10 cellular contexts compared by ENCODE assay signal in genomic region chr21:43585924-43586411, GRCh38.
DNase-seq lines count a peak whose midpoint lies in the region; ATAC-seq and TF ChIP-seq lines count a peak whose summit lies in the region.
"Had no signal": no experiment of that assay in that cellular context is flagged by ENCODE, and none has a peak within 500 bp of the region (broad histone marks: within the 10 kb centered on the region; RNA-seq: fewer than 3 reads in every experiment).

No MANE protein-coding gene starts in this region.

- DNase-seq in NCI-H2029 treated with DMSO at 0.1 percent for 48 hours (lab: John Stamatoyannopoulos, UW) = peak; percentile 3
- no peak for DNase-seq in NCI-H2029 (lab: John Stamatoyannopoulos, UW)
- DNase-seq in brain pericyte (ENCODE audit: low read depth, low spot score) = peak; percentile 80
- peak in 1 of 2 donors; percentile 82 for DNase-seq in upper lobe of left lung
- DNase-seq in GDM1 (lab: John Stamatoyannopoulos, UW) = no peak
- no peak for DNase-seq in occipital lobe (lab: John Stamatoyannopoulos, UW)
- DNase-seq: activated naive CD8-positive, alpha-beta T cell treated with anti-CD3 and anti-CD28 coated beads, Interleukin-2, amount 50 U/mL, for 24 hours had no signal

- WGBS in upper lobe of left lung, 2 donors = 8 to 10% methylated on average over 9 of the region's 9 CpGs

- H3K27me3 ChIP-seq in layer of hippocampus (ENCODE audit: control insufficient read depth, insufficient read depth, low read length) = no peaks in the 10 kb centered on the region
- H3K27me3 ChIP-seq in upper lobe of left lung = no peaks in the 10 kb centered on the region
- H3K27me3 ChIP-seq: BLaER1 had no signal

- peak in 3 of 4 donors; percentile 73 to 96 (median 96) for TF ChIP-seq EP300 in upper lobe of left lung (IDR thresholded peaks at IDR 0.05)

- no peak overlapping the region for H3K4me3 ChIP-seq in upper lobe of left lung
- H3K4me3 ChIP-seq: BLaER1 had no signal

- peaks cover 17 to 25% (median 17%) of the 10 kb centered on the region in 4 donors for H3K4me1 ChIP-seq in upper lobe of left lung
- H3K4me1 ChIP-seq: BLaER1 had no signal

- TF ChIP-seq POLR2A in upper lobe of left lung (IDR thresholded peaks at IDR 0.05) = no peak

- peak; percentile 96 to 97 for ATAC-seq in upper lobe of left lung (ENCODE audit: low FRiP score in 2 of 2)
- ATAC-seq in GM18502 (IDR thresholded peaks at IDR 0.05; ENCODE audit: poor library complexity, unreplicated experiment) = no peak
- ATAC-seq: activated naive CD8-positive, alpha-beta T cell treated with anti-CD3 and anti-CD28 coated beads, Interleukin-2, amount 50 U/mL, for 24 hours had no signal

- no peaks in the 10 kb centered on the region for H3K36me3 ChIP-seq in upper lobe of left lung
- H3K36me3 ChIP-seq: BLaER1 had no signal

- TF ChIP-seq CTCF in upper lobe of left lung (IDR thresholded peaks at IDR 0.05) = no peak

- H3K27ac ChIP-seq in layer of hippocampus (ENCODE audit: low read depth, low read length) = peak overlapping the region; percentile 69
- H3K27ac ChIP-seq in upper lobe of left lung = peak overlapping the region; percentile 74 to 80 (median 78)
- H3K27ac ChIP-seq: BLaER1 had no signal

- no peaks in the 10 kb centered on the region for H3K9me3 ChIP-seq in upper lobe of left lung
- H3K9me3 ChIP-seq: BLaER1 had no signal

Comparison
In these comparisons a context has a peak if more than half of its experiments do, and no peak if none do; other contexts are left out.
1. DNase-seq: peak in NCI-H2029 treated with DMSO at 0.1 percent for 48 hours (single experiment) and brain pericyte (single experiment); none in NCI-H2029 (single experiment), GDM1 (single experiment) and occipital lobe (single experiment).